17 cellular contexts compared by ENCODE assay signal in the genomic region with DNA sequence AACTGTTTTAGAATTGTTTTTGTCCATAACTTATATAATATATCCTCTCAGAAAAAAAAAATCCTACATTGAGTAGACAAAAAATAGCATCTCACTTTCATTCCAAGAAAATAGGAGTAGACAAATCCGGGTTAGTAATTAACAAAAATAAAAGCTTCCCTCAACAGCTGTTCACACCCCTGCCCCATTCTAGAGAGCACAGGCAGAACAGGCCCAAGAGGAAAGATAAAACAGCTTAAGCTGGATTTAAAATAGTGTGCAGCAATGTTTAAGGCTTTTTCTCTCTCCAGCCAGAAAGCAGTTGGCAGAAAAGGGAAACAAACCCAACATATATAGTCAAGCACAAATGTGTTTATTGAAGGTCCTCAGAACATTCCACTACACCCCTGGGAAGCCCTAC.
DNase-seq lines count a peak whose midpoint lies in the region; ATAC-seq and TF ChIP-seq lines count a peak whose summit lies in the region.
"Had no signal": no experiment of that assay in that cellular context is flagged by ENCODE, and none has a peak within 500 bp of the region (broad histone marks: within the 10 kb centered on the region; RNA-seq: fewer than 3 reads in every experiment).

No MANE protein-coding gene starts in this region.

- H3K9me3 Mint-ChIP-seq in naive thymus-derived CD4-positive, alpha-beta T cell, result peaks cover 0 to 8% (median 4%) of the 10 kb centered on the region in 11 donors

- no peaks in the 10 kb centered on the region for H3K4me1 Mint-ChIP-seq in naive thymus-derived CD4-positive, alpha-beta T cell
- H3K4me1 Mint-ChIP-seq: CD4-positive, alpha-beta memory T cell had no signal

- no peak for TF ChIP-seq EP300 in sigmoid colon (IDR thresholded peaks at IDR 0.05)

- WGBS in sigmoid colon, 2 donors, result 56 to 67% methylated on average over 1 of the region's 1 CpG

- H3K9me3 ChIP-seq in muscle layer of colon (ENCODE audit: low read length) (no peaks in the 10 kb centered on the region), sigmoid colon (no peaks in the 10 kb centered on the region)
- no peaks in the 10 kb centered on the region for H3K9me3 ChIP-seq in naive thymus-derived CD4-positive, alpha-beta T cell (ENCODE audit: control insufficient read depth in 2 of 3, low read length in 3 of 3)

- H3K36me3 ChIP-seq in muscle layer of colon (ENCODE audit: insufficient read depth, low read length) (no peaks in the 10 kb centered on the region), sigmoid colon (no peaks in the 10 kb centered on the region)
- H3K36me3 ChIP-seq in naive thymus-derived CD4-positive, alpha-beta T cell (ENCODE audit: control insufficient read depth in 2 of 3, insufficient read depth in 3 of 3, low read length in 3 of 3), result no peaks in the 10 kb centered on the region

- TF ChIP-seq POLR2A in sigmoid colon (IDR thresholded peaks at IDR 0.05), result no peak

- TF ChIP-seq CTCF in sigmoid colon (IDR thresholded peaks at IDR 0.05), result no peak

- peak overlapping the region; percentile 12 for H3K27ac ChIP-seq in muscle layer of colon (ENCODE audit: low read depth, low read length)
- peak overlapping the region in 3 of 4 donors; percentile 1 to 42 (median 28) for H3K27ac ChIP-seq in sigmoid colon
- H3K27ac ChIP-seq in naive thymus-derived CD4-positive, alpha-beta T cell (ENCODE audit: low read depth, low read length), result no peak overlapping the region
- H3K27ac ChIP-seq: GM23248 had no signal

- no peak overlapping the region for H3K4me3 Mint-ChIP-seq in naive thymus-derived CD4-positive, alpha-beta T cell
- H3K4me3 Mint-ChIP-seq: CD4-positive, alpha-beta memory T cell had no signal

- H3K27me3 ChIP-seq in muscle layer of colon (ENCODE audit: control insufficient read depth in 1 of 2, insufficient read depth in 2 of 2, low read length in 2 of 2) (no peaks in the 10 kb centered on the region), sigmoid colon (no peaks in the 10 kb centered on the region)
- no peaks in the 10 kb centered on the region for H3K27me3 ChIP-seq in naive thymus-derived CD4-positive, alpha-beta T cell (ENCODE audit: control insufficient read depth in 2 of 2, insufficient read depth in 2 of 2, low read length in 2 of 2)

- no peak overlapping the region for H3K27ac Mint-ChIP-seq in naive thymus-derived CD4-positive, alpha-beta T cell
- H3K27ac Mint-ChIP-seq: CD4-positive, alpha-beta memory T cell had no signal

- H3K4me1 ChIP-seq in muscle layer of colon (ENCODE audit: insufficient read depth, low read length) (peaks cover 35% of the 10 kb centered on the region), sigmoid colon (peaks cover 0 to 61% (median 42%) of the 10 kb centered on the region in 4 donors)
- H3K4me1 ChIP-seq in naive thymus-derived CD4-positive, alpha-beta T cell (ENCODE audit: control insufficient read depth in 2 of 2, insufficient read depth in 2 of 2, low read length in 2 of 2), result no peaks in the 10 kb centered on the region

- peaks cover 0 to 3% (median 0%) of the 10 kb centered on the region in 5 donors for H3K27me3 Mint-ChIP-seq in naive thymus-derived CD4-positive, alpha-beta T cell
- H3K27me3 Mint-ChIP-seq: CD4-positive, alpha-beta memory T cell had no signal

- peak; percentile 68 for DNase-seq in NCI-H82 treated with DMSO at 0.1 percent for 48 hours (lab: John Stamatoyannopoulos, UW; ENCODE audit: unreplicated experiment)
- DNase-seq in sigmoid colon, result no peak
- no peak for DNase-seq in DMS153 treated with DMSO at 0.1 percent for 48 hours (lab: John Stamatoyannopoulos, UW; ENCODE audit: unreplicated experiment)
- no peak for DNase-seq in naive thymus-derived CD4-positive, alpha-beta T cell
- DNase-seq: C1 segment of cervical spinal cord; Calu3; CD4-positive, alpha-beta memory T cell; COR-L47; DMS153; DMS79; EL; GDM1; GM23248; H7; HCEC 1CT had no signal

- CTCF ChIA-PET in naive thymus-derived CD4-positive, alpha-beta T cell (lab: Charles Lee), result no interaction called here

- H3K4me3 ChIP-seq in muscle layer of colon (ENCODE audit: low read depth in 1 of 2, low read length in 2 of 2) (no peak overlapping the region), sigmoid colon (no peak overlapping the region)
- no peak overlapping the region for H3K4me3 ChIP-seq in naive thymus-derived CD4-positive, alpha-beta T cell (ENCODE audit: low read length)
- H3K4me3 ChIP-seq: GM23248 had no signal

- POLR2A ChIA-PET in naive thymus-derived CD4-positive, alpha-beta T cell (lab: Charles Lee), result interaction anchor here (1.1 kb wide), 1 partner anchor 44 kb away, joined by 3 read pairs; no protein-coding TSS in a partner anchor

- intact Hi-C loops in sigmoid colon (cut with DNase I), result loop anchor here (10.0 kb wide), 1 partner anchor 426 kb away; the partner anchor contains the start of gene FZD1
- intact Hi-C loops in naive thymus-derived CD4-positive, alpha-beta T cell (cut with micrococcal nuclease), result no loop called here

- peaks cover 0 to 4% (median 0%) of the 10 kb centered on the region in 5 donors for H3K36me3 Mint-ChIP-seq in naive thymus-derived CD4-positive, alpha-beta T cell
- H3K36me3 Mint-ChIP-seq: CD4-positive, alpha-beta memory T cell had no signal

- no peak overlapping the region for H3K9ac ChIP-seq in muscle layer of colon (ENCODE audit: low read length)
- H3K9ac ChIP-seq: GM23248 had no signal

- ATAC-seq in HG02798 (IDR thresholded peaks at IDR 0.05; ENCODE audit: poor library complexity, unreplicated experiment), result no peak
- no peak for ATAC-seq in naive thymus-derived CD4-positive, alpha-beta T cell
